20 cellular contexts compared by ENCODE assay signal in genomic region chr1:203813581-203814341, GRCh38. TPM values are rescaled to one million over a fixed set of nuclear protein-coding genes. Genes with fewer than 3 reads are reported as not detected.
A peak's percentile ranks its signal among the peaks of the same experiment; 100 is the strongest.
DNase-seq lines count a peak whose midpoint lies in the region; ATAC-seq and TF ChIP-seq lines count a peak whose summit lies in the region.
"Had no signal": no experiment of that assay in that cellular context is flagged by ENCODE, and none has a peak within 500 bp of the region (broad histone marks: within the 10 kb centered on the region; RNA-seq: fewer than 3 reads in every experiment).

No MANE protein-coding gene starts in this region.

- H3K36me3 Mint-ChIP-seq in activated CD4-positive, alpha-beta T cell treated with anti-CD3 and anti-CD28 coated beads, Interleukin-2, amount 10 ng/mL, durations not matched to agents 24 days and 14 days (ENCODE audit: low read depth): peaks cover 47% of the 10 kb centered on the region
- H3K36me3 Mint-ChIP-seq in T-helper 2 cell treated with Interferon-gamma antibody and Interleukin-4, amounts not matched to agents 5 μg/mL and 100 μg/mL, for 36 hours (ENCODE audit: low read depth): peaks cover 39% of the 10 kb centered on the region

- peaks cover 16% of the 10 kb centered on the region for H3K4me1 Mint-ChIP-seq in activated CD4-positive, alpha-beta T cell treated with anti-CD3 and anti-CD28 coated beads, Interleukin-2, amount 10 ng/mL, durations not matched to agents 24 days and 14 days
- peaks cover 8% of the 10 kb centered on the region for H3K4me1 Mint-ChIP-seq in T-helper 2 cell treated with Interferon-gamma antibody and Interleukin-4, amounts not matched to agents 5 μg/mL and 100 μg/mL, for 36 hours (ENCODE audit: low read depth)

- H3K36me3 ChIP-seq in GM23248 (ENCODE audit: low read depth): peaks cover 64% of the 10 kb centered on the region

- H3K9me3 ChIP-seq in GM23248 (ENCODE audit: low read depth): no peaks in the 10 kb centered on the region

- no peak overlapping the region for H2AFZ ChIP-seq in GM23248

- no peak overlapping the region for H3K4me3 ChIP-seq in AG10803 (ENCODE audit: low read length)
- no peak overlapping the region for H3K4me3 ChIP-seq in GM23248
- H3K4me3 ChIP-seq: K562 had no signal

- peaks cover 100% of the 10 kb centered on the region for H3K79me2 ChIP-seq in GM23248 (ENCODE audit: insufficient read depth)

- no peak overlapping the region for H3K9ac ChIP-seq in GM23248

- no peaks in the 10 kb centered on the region for H3K9me3 Mint-ChIP-seq in activated CD4-positive, alpha-beta T cell treated with anti-CD3 and anti-CD28 coated beads, Interleukin-2, amount 10 ng/mL, durations not matched to agents 24 days and 14 days
- H3K9me3 Mint-ChIP-seq in T-helper 2 cell treated with Interferon-gamma antibody and Interleukin-4, amounts not matched to agents 5 μg/mL and 100 μg/mL, for 36 hours: no peaks in the 10 kb centered on the region

- H3K4me3 Mint-ChIP-seq in activated CD4-positive, alpha-beta T cell treated with anti-CD3 and anti-CD28 coated beads, Interleukin-2, amount 10 ng/mL, durations not matched to agents 24 days and 14 days: no peak overlapping the region
- no peak overlapping the region for H3K4me3 Mint-ChIP-seq in T-helper 2 cell treated with Interferon-gamma antibody and Interleukin-4, amounts not matched to agents 5 μg/mL and 100 μg/mL, for 36 hours

- ATAC-seq in HG03095 (IDR thresholded peaks at IDR 0.05; ENCODE audit: unreplicated experiment): no peak
- ATAC-seq: K562, PC-3 had no signal

- peak overlapping the region; percentile 35 for H3K27ac Mint-ChIP-seq in activated CD4-positive, alpha-beta T cell treated with anti-CD3 and anti-CD28 coated beads, Interleukin-2, amount 10 ng/mL, durations not matched to agents 24 days and 14 days
- no peak overlapping the region for H3K27ac Mint-ChIP-seq in T-helper 2 cell treated with Interferon-gamma antibody and Interleukin-4, amounts not matched to agents 5 μg/mL and 100 μg/mL, for 36 hours

- no peak for DNase-seq in activated CD4-positive, alpha-beta T cell treated with anti-CD3 and anti-CD28 coated beads, Interleukin-2, amount 10 ng/mL, durations not matched to agents 24 days and 14 days
- no peak for DNase-seq in activated CD4-positive, alpha-beta T cell treated with anti-CD3 and anti-CD28 coated beads for 4 hours
- DNase-seq in AG10803 (ENCODE audit: low read depth) (peak; percentile 44), GM23248 (peak; percentile 54), fibroblast of gingiva (ENCODE audit: low read depth) (peak; percentile 9), HPDE6-E6E7 (ENCODE audit: extremely low spot score) (no peak)
- DNase-seq in T-helper 2 cell treated with Interferon-gamma antibody and Interleukin-4, amounts not matched to agents 5 μg/mL and 100 μg/mL, for 36 hours (ENCODE audit: low spot score): no peak
- DNase-seq: C1 segment of cervical spinal cord, HCEC 1CT, MV-4-11, NCI-H1417, NCI-H2029, NCI-H2171 treated with DMSO at 0.1 percent for 48 hours, NCI-H774, PC-3 had no signal

- 98 to 100% methylated on average over 2 of the region's 2 CpGs for WGBS in GM23248 (ENCODE audit: low coverage in 1 of 2, low lambda C conversion rate in 2 of 2, missing lambda C conversion rate in 2 of 2), 2 experiments

- 0 out of 2 replicates have a peak, but pooled peaks cover under 1% of the 10 kb centered on the region for H3K4me1 ChIP-seq in GM23248 (ENCODE audit: insufficient read depth)

- no peak for TF ChIP-seq CTCF in AG10803 (conservative IDR thresholded peaks at IDR 0.05; ENCODE audit: low read length)

- H3K27ac ChIP-seq in GM23248: no peak overlapping the region
- H3K27ac ChIP-seq: RWPE1 had no signal

- no peaks in the 10 kb centered on the region for H3K27me3 Mint-ChIP-seq in activated CD4-positive, alpha-beta T cell treated with anti-CD3 and anti-CD28 coated beads, Interleukin-2, amount 10 ng/mL, durations not matched to agents 24 days and 14 days
- no peaks in the 10 kb centered on the region for H3K27me3 Mint-ChIP-seq in T-helper 2 cell treated with Interferon-gamma antibody and Interleukin-4, amounts not matched to agents 5 μg/mL and 100 μg/mL, for 36 hours (ENCODE audit: low read depth)

- H3K27me3 ChIP-seq in GM23248 (replicated peaks; ENCODE audit: insufficient read depth): no peaks in the 10 kb centered on the region

- peaks cover 8% of the 10 kb centered on the region; the same call in 1 of the 2 replicates for H3F3A ChIP-seq in GM23248 (ENCODE audit: insufficient read depth)

- no peaks in the 10 kb centered on the region for H3K9me2 ChIP-seq in GM23248 (ENCODE audit: insufficient read depth)

- H4K20me1 ChIP-seq in GM23248 (ENCODE audit: insufficient read depth): peaks cover 17% of the 10 kb centered on the region

- intact Hi-C loops in activated CD4-positive, alpha-beta T cell treated with anti-CD3 and anti-CD28 coated beads, Interleukin-2, amount 10 ng/mL, durations not matched to agents 24 days and 14 days (cut with micrococcal nuclease): no loop called here

- in situ Hi-C loops in GM23248 (cut with MboI): no loop called here

- H3K4me2 ChIP-seq in GM23248 (ENCODE audit: unreplicated experiment): no peak overlapping the region

RNA-seq across cellular contexts. Expression of gene ZBED6, which starts 18.3 kb away (rescaled TPM):
- total RNA-seq in activated CD4-positive, alpha-beta T cell treated with anti-CD3 and anti-CD28 coated beads, Interleukin-2, amount 10 ng/mL, durations not matched to agents 24 days and 14 days: 19.1 and 21.1 TPM in 2 replicates
- 14.3 and 28.7 TPM in 2 replicates for total RNA-seq in GM23248 (2014; rRNA removed; shearing (Covaris generic))
- polyA plus RNA-seq in GM23248 (2016; fragmentation: Nextera tagmentation; extraction: Ambion mirVana): 1.7 and 3.3 TPM in 2 replicates

RNA-seq across cellular contexts. Expression of gene ZC3H11A, which starts 18.3 kb away (rescaled TPM):
- total RNA-seq in activated CD4-positive, alpha-beta T cell treated with anti-CD3 and anti-CD28 coated beads, Interleukin-2, amount 10 ng/mL, durations not matched to agents 24 days and 14 days: 82.1 and 83.9 TPM in 2 replicates
- 73.3 and 81.6 TPM in 2 replicates for total RNA-seq in GM23248 (2014; rRNA removed; shearing (Covaris generic))
- polyA plus RNA-seq in GM23248 (2016; fragmentation: Nextera tagmentation; extraction: Ambion mirVana): 31.3 and 35.9 TPM in 2 replicates

RNA-seq across cellular contexts. Expression of gene SNRPE, which starts 47.6 kb away (rescaled TPM):
- 292 and 302 TPM in 2 replicates for total RNA-seq in activated CD4-positive, alpha-beta T cell treated with anti-CD3 and anti-CD28 coated beads, Interleukin-2, amount 10 ng/mL, durations not matched to agents 24 days and 14 days
- total RNA-seq in GM23248 (2014; rRNA removed; shearing (Covaris generic)): 27.6 and 47.3 TPM in 2 replicates
- polyA plus RNA-seq in GM23248 (2016; fragmentation: Nextera tagmentation; extraction: Ambion mirVana): 233 TPM in 2 replicates

RNA-seq across cellular contexts. Expression of gene LAX1, which starts 48.8 kb away (rescaled TPM):
- total RNA-seq in activated CD4-positive, alpha-beta T cell treated with anti-CD3 and anti-CD28 coated beads, Interleukin-2, amount 10 ng/mL, durations not matched to agents 24 days and 14 days: 13.4 and 15.1 TPM in 2 replicates
- 0.11 TPM in 1 of 2 replicates, not detected in the other for total RNA-seq in GM23248 (2014; rRNA removed; shearing (Covaris generic))
- polyA plus RNA-seq in GM23248 (2016; fragmentation: Nextera tagmentation; extraction: Ambion mirVana): not detected in 2 replicates
- total RNA-seq: A172, K562, NCI-H460, PC-3 had no signal
- polyA plus RNA-seq: K562 had no signal

Comparison
In these comparisons a context has a peak if more than half of its experiments do, and no peak if none do; other contexts are left out.
1. DNase-seq: peak in AG10803 (single experiment), GM23248 (single experiment) and fibroblast of gingiva (single experiment); none in activated CD4-positive, alpha-beta T cell treated with anti-CD3 and anti-CD28 coated beads, Interleukin-2, amount 10 ng/mL, durations not matched to agents 24 days and 14 days (single experiment), activated CD4-positive, alpha-beta T cell treated with anti-CD3 and anti-CD28 coated beads for 4 hours (0 of 2), HPDE6-E6E7 (single experiment) and T-helper 2 cell treated with Interferon-gamma antibody and Interleukin-4, amounts not matched to agents 5 μg/mL and 100 μg/mL, for 36 hours (single experiment).